1 cellular context compared by ENCODE assay signal in genomic region chr2:38406597-38407110, GRCh38.
TF ChIP-seq lines count a peak whose summit lies in the region.

No MANE protein-coding gene starts in this region.

TF ChIP-seq in HepG2, 621 proteins besides CTCF, POLR2A, EP300 and RAD21 (continued from another document):
- TF ChIP-seq ZNF569 (CRISPR knock-in tag; IDR thresholded peaks at IDR 0.05; ENCODE audit: borderline replicate concordance) (no peak), ZNF546 (CRISPR knock-in tag; conservative IDR thresholded peaks at IDR 0.05) (no peak), SAP130 (CRISPR knock-in tag; IDR thresholded peaks at IDR 0.05; ENCODE audit: low read depth) (peak; percentile 53; the same call in 1 of the 2 replicates), GLI4 (CRISPR knock-in tag; IDR thresholded peaks at IDR 0.05; ENCODE audit: borderline replicate concordance) (no peak), ZGPAT (CRISPR knock-in tag; IDR thresholded peaks at IDR 0.05) (peak; percentile 70; the same call in 1 of the 2 replicates), ZNF362 (CRISPR knock-in tag; IDR thresholded peaks at IDR 0.05; ENCODE audit: borderline replicate concordance) (peak; percentile 61; the same call in 1 of the 2 replicates), SYNCRIP (IDR thresholded peaks at IDR 0.05; ENCODE audit: insufficient read depth, low read depth, low read length) (no peak), MEIS2 (CRISPR knock-in tag; IDR thresholded peaks at IDR 0.05) (peak; percentile 72; the same call in 1 of the 2 replicates), TMF1 (CRISPR knock-in tag; IDR thresholded peaks at IDR 0.05; ENCODE audit: low read depth) (no peak), ZMYM4 (CRISPR knock-in tag; IDR thresholded peaks at IDR 0.05) (no peak), ZNF382 (CRISPR knock-in tag; IDR thresholded peaks at IDR 0.05; ENCODE audit: borderline replicate concordance) (no peak), ZNF576 (CRISPR knock-in tag; IDR thresholded peaks at IDR 0.05) (no peak), FOSL2 (CRISPR knock-in tag; IDR thresholded peaks at IDR 0.05) (peak; percentile 52; the same call in 1 of the 2 replicates), ZNF207 (IDR thresholded peaks at IDR 0.05; ENCODE audit: borderline replicate concordance) (no peak), KLF13 (CRISPR knock-in tag; IDR thresholded peaks at IDR 0.05) (no peak), THAP11 (CRISPR knock-in tag; IDR thresholded peaks at IDR 0.05) (no peak), ZFX (CRISPR knock-in tag; IDR thresholded peaks at IDR 0.05; ENCODE audit: low read depth) (no peak; the same call in none of the 2 replicates), RAD51 (IDR thresholded peaks at IDR 0.05; ENCODE audit: borderline replicate concordance) (no peak), ZNF335 (CRISPR knock-in tag; IDR thresholded peaks at IDR 0.05) (peak; percentile 10; the same call in 1 of the 2 replicates)
